Comparison of ENCODE assay signal across 18 cellular contexts in genomic region chr1:226482196-226482595, GRCh38.
"Had no signal": no experiment of that assay in that cellular context is flagged by ENCODE, and none has a peak within 500 bp of the region (broad histone marks: within the 10 kb centered on the region; RNA-seq: fewer than 3 reads in every experiment).

No MANE protein-coding gene starts in this region.

- H3K4me1 ChIP-seq: vagina had no signal

- H3K27ac Mint-ChIP-seq: activated naive CD4-positive, alpha-beta T cell treated with anti-CD3 and anti-CD28 coated beads, Interleukin-2, amount 50 U/mL, for 24 hours; effector memory CD8-positive, alpha-beta T cell; immature natural killer cell; memory B cell; naive thymus-derived CD8-positive, alpha-beta T cell had no signal

- H3K27ac ChIP-seq: cardiac muscle cell, esophagus squamous epithelium, transverse colon, vagina had no signal

- H3K9me3 ChIP-seq: esophagus squamous epithelium, transverse colon, vagina had no signal

- H3K9me3 Mint-ChIP-seq: activated naive CD4-positive, alpha-beta T cell treated with anti-CD3 and anti-CD28 coated beads, Interleukin-2, amount 50 U/mL, for 24 hours; effector memory CD8-positive, alpha-beta T cell; naive thymus-derived CD8-positive, alpha-beta T cell had no signal

- ATAC-seq: effector memory CD8-positive, alpha-beta T cell; naive thymus-derived CD8-positive, alpha-beta T cell; stimulated activated naive CD8-positive, alpha-beta T cell treated with anti-CD3 and anti-CD28 coated beads, Interleukin-15, Interleukin-2, amounts not matched to agents 100 U/mL and 50 U/mL, for 24 hours had no signal

- H3K27me3 ChIP-seq: cardiac muscle cell, vagina had no signal

- H3K4me3 Mint-ChIP-seq: activated naive CD4-positive, alpha-beta T cell treated with anti-CD3 and anti-CD28 coated beads, Interleukin-2, amount 50 U/mL, for 24 hours; effector memory CD8-positive, alpha-beta T cell; immature natural killer cell; memory B cell; naive thymus-derived CD8-positive, alpha-beta T cell had no signal

- DNase-seq: activated CD4-positive, alpha-beta T cell treated with anti-CD3 and anti-CD28 coated beads for 1 hour; activated gamma-delta T cell; amniotic stem cell; effector memory CD8-positive, alpha-beta T cell; esophagus squamous epithelium; immature natural killer cell; kidney glomerular epithelial cell; naive thymus-derived CD8-positive, alpha-beta T cell; occipital lobe; posterior cingulate gyrus; stimulated activated CD4-positive, alpha-beta T cell treated with anti-CD3 and anti-CD28 coated beads, Interleukin-2, amount 100 ng/mL, for 24 hours; stimulated activated naive CD8-positive, alpha-beta T cell treated with anti-CD3 and anti-CD28 coated beads, Interleukin-15, Interleukin-2, amounts not matched to agents 100 U/mL and 50 U/mL, for 24 hours; T1000; transverse colon had no signal

- H3K36me3 Mint-ChIP-seq: activated naive CD4-positive, alpha-beta T cell treated with anti-CD3 and anti-CD28 coated beads, Interleukin-2, amount 50 U/mL, for 24 hours; immature natural killer cell; memory B cell; naive thymus-derived CD8-positive, alpha-beta T cell had no signal

- H3K4me1 Mint-ChIP-seq: immature natural killer cell had no signal

- H3K36me3 ChIP-seq: cardiac muscle cell, esophagus squamous epithelium, transverse colon, vagina had no signal

- H3K4me3 ChIP-seq: cardiac muscle cell, esophagus squamous epithelium, transverse colon, vagina had no signal
